ENCODE assay signal across 12 cellular contexts in the genomic region with DNA sequence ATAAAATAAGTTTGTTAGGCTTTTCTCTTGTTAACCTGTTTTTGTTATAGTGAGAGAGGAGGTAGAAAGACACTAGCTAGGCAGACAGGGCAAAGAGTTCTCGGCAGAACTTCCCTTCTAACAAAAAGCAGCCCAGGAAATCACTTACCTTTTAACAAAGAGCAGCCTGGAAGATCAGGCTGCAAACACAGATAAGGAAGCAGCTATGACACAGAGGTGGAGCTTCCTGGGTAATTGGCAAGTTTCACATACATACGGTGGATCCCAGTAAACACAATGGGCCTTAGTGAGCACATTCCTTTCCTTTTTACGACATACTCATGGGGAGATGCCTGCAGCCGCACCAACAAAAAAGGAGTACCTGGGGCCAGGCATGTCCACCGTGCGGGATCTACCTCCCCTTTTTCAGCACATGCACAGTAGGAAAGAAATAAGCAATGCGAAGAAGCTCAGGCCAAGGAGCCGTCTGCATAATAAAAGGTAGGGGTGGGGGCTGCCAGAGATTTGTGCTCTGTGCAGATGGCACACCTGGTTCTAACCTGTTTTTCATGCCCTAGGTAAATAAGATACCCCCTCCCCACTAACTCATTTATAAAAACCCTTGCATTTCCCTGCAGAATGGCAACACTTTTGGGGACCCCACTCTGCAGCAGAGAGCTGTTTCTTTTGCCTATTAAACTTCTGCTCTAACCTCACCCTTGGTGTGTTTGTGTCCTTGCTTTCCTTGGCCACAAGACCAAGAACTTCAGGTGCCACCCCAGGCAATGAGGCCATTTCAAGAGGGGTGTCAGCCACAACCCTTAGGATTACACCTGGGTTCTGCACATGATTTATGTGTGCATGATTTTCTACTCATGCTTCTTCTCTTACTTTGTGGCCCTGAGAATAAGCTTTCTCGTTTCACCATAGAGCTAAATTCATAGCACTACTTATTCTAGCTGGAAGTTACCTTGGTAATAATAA. TPM values are rescaled to one million over a fixed set of nuclear protein-coding genes. Genes with fewer than 3 reads are reported as not detected.
DNase-seq lines count a peak whose midpoint lies in the region; ATAC-seq and TF ChIP-seq lines count a peak whose summit lies in the region.
"Had no signal": no experiment of that assay in that cellular context is flagged by ENCODE, and none has a peak within 500 bp of the region (broad histone marks: within the 10 kb centered on the region; RNA-seq: fewer than 3 reads in every experiment).

No MANE protein-coding gene starts in this region.

- no peaks in the 10 kb centered on the region for H3K27me3 Mint-ChIP-seq in Caco-2 (ENCODE audit: insufficient read depth, unreplicated experiment)
- peaks cover 8% of the 10 kb centered on the region for H3K27me3 Mint-ChIP-seq in activated T-helper 17 cell treated with anti-CD3 and anti-CD28 coated beads, Interleukin-2, amount 50 U/mL, for 72 hours

- H3K4me1 Mint-ChIP-seq in Caco-2 (ENCODE audit: low read depth, unreplicated experiment): peaks cover 44% of the 10 kb centered on the region
- no peaks in the 10 kb centered on the region for H3K4me1 Mint-ChIP-seq in activated T-helper 17 cell treated with anti-CD3 and anti-CD28 coated beads, Interleukin-2, amount 50 U/mL, for 72 hours

- H3K36me3 ChIP-seq in Caco-2 (ENCODE audit: control insufficient read depth, insufficient read depth, low read length): no peaks in the 10 kb centered on the region

- TSS peak; percentile 72 for BruUV-seq in Caco-2 (replicated peaks; lab: Mats Ljungman, UMichigan)

- CTCF ChIA-PET in Caco-2 (lab: Charles Lee): no interaction called here

- H3K27me3 ChIP-seq in Caco-2 (replicated peaks; ENCODE audit: control insufficient read depth, insufficient read depth, low read length): no peaks in the 10 kb centered on the region

- DNase-seq in Caco-2: peak; percentile 78 to 87
- peak; percentile 19 for DNase-seq in NCI-H146 (lab: John Stamatoyannopoulos, UW)
- DNase-seq in dermis blood vessel endothelial cell: peak; percentile 41
- peak; percentile 44 to 60 for DNase-seq in lung microvascular endothelial cell (ENCODE audit: low read depth in 2 of 2)
- no peak for DNase-seq in SKM-1 treated with dmso at 0.1 percent for 144 hours (lab: John Stamatoyannopoulos, UW; ENCODE audit: unreplicated experiment)
- DNase-seq: activated naive CD4-positive, alpha-beta T cell; AML-193; NCI-H2171 had no signal

- no peak for ATAC-seq in GM18858 (IDR thresholded peaks at IDR 0.05; ENCODE audit: unreplicated experiment)
- ATAC-seq in activated T-helper 17 cell treated with anti-CD3 and anti-CD28 coated beads, Interleukin-2, amount 50 U/mL, for 72 hours (replicated peaks): no peak
- no peak for ATAC-seq in GM18870 (IDR thresholded peaks at IDR 0.05; ENCODE audit: unreplicated experiment)

- H3K4me3 Mint-ChIP-seq in Caco-2 (ENCODE audit: unreplicated experiment): peak overlapping the region; percentile 67
- no peak overlapping the region for H3K4me3 Mint-ChIP-seq in activated T-helper 17 cell treated with anti-CD3 and anti-CD28 coated beads, Interleukin-2, amount 50 U/mL, for 72 hours
- H3K4me3 Mint-ChIP-seq: T-helper 2 cell treated with Interferon-gamma antibody and Interleukin-4, amounts not matched to agents 5 μg/mL and 100 μg/mL, for 36 hours had no signal

- peaks cover 43% of the 10 kb centered on the region for H3K4me1 ChIP-seq in Caco-2

- TF ChIP-seq CTCF in Caco-2 (IDR thresholded peaks at IDR 0.05; ENCODE audit: insufficient read depth in 1 of 2, low read depth in 1 of 2, low read length in 1 of 2, severe bottlenecking in 1 of 2, unreplicated experiment in 1 of 2): no peak

- H3K9me3 ChIP-seq in Caco-2: no peaks in the 10 kb centered on the region

- peak overlapping the region; percentile 35 for H3K4me3 ChIP-seq in Caco-2 (ENCODE audit: low read depth, low read length)

- peaks cover 27% of the 10 kb centered on the region for H3K36me3 Mint-ChIP-seq in Caco-2 (ENCODE audit: insufficient read depth, unreplicated experiment)
- no peaks in the 10 kb centered on the region for H3K36me3 Mint-ChIP-seq in activated T-helper 17 cell treated with anti-CD3 and anti-CD28 coated beads, Interleukin-2, amount 50 U/mL, for 72 hours (ENCODE audit: low read depth)

- POLR2A ChIA-PET in Caco-2 (lab: Charles Lee): interaction anchor here (1.0 to 1.8 kb wide), 2 partner anchors 27 to 227 kb away, joined by 8 to 11 read pairs; partner anchors contain the start of genes MDH1, UGP2 and WDPCP

- peak overlapping the region; percentile 95 for H3K27ac Mint-ChIP-seq in Caco-2 (ENCODE audit: unreplicated experiment)
- no peak overlapping the region for H3K27ac Mint-ChIP-seq in activated T-helper 17 cell treated with anti-CD3 and anti-CD28 coated beads, Interleukin-2, amount 50 U/mL, for 72 hours
- H3K27ac Mint-ChIP-seq: T-helper 2 cell treated with Interferon-gamma antibody and Interleukin-4, amounts not matched to agents 5 μg/mL and 100 μg/mL, for 36 hours had no signal

- intact Hi-C loops in Caco-2 (cut with micrococcal nuclease; ENCODE audit: unreplicated experiment): loop anchor here (1.0 to 5.0 kb wide), 5 partner anchors 27 to 247 kb away; partner anchors contain the start of genes MDH1, UGP2 and WDPCP

- H3K9me3 Mint-ChIP-seq in Caco-2 (ENCODE audit: unreplicated experiment): peaks cover 22% of the 10 kb centered on the region
- peaks cover 4% of the 10 kb centered on the region for H3K9me3 Mint-ChIP-seq in activated T-helper 17 cell treated with anti-CD3 and anti-CD28 coated beads, Interleukin-2, amount 50 U/mL, for 72 hours
- H3K9me3 Mint-ChIP-seq: T-helper 2 cell treated with Interferon-gamma antibody and Interleukin-4, amounts not matched to agents 5 μg/mL and 100 μg/mL, for 36 hours had no signal

RNA-seq across cellular contexts. Expression of gene MDH1, which starts 26.5 kb away (rescaled TPM):
- total RNA-seq in Caco-2 (2022) (159 and 181 TPM in 2 replicates), dermis blood vessel endothelial cell (118 and 139 TPM in 2 replicates), lung microvascular endothelial cell (100 and 113 TPM in 2 replicates)
- 100 to 1,000 TPM; 183 to 226 TPM for total RNA-seq in activated T-helper 17 cell treated with anti-CD3 and anti-CD28 coated beads, Interleukin-2, amount 50 U/mL, for 72 hours

RNA-seq across cellular contexts. Expression of gene WDPCP, which starts 27.0 kb away (rescaled TPM):
- total RNA-seq in Caco-2 (2022) (14.1 and 16.2 TPM in 2 replicates), dermis blood vessel endothelial cell (5.9 and 6.8 TPM in 2 replicates), lung microvascular endothelial cell (4.6 and 5.2 TPM in 2 replicates)
- 1 to 10 TPM; 4.8 to 9.4 TPM for total RNA-seq in activated T-helper 17 cell treated with anti-CD3 and anti-CD28 coated beads, Interleukin-2, amount 50 U/mL, for 72 hours
